Comparison of ENCODE assay signal across 23 cellular contexts in genomic region chr9:12874395-12874794, GRCh38.
"Had no signal": no experiment of that assay in that cellular context is flagged by ENCODE, and none has a peak within 500 bp of the region (broad histone marks: within the 10 kb centered on the region; RNA-seq: fewer than 3 reads in every experiment).

No MANE protein-coding gene starts in this region.

- FAIRE-seq: endothelial cell of umbilical vein, kidney, urothelium cell line had no signal

- H3K9ac ChIP-seq: neural progenitor cell had no signal

- DNase-seq: colonic mucosa; dermis blood vessel endothelial cell; foreskin fibroblast; immature natural killer cell; kidney; left cardiac atrium; left ventricle myocardium inferior; lower lobe of right lung; mesenchymal stem cell; midbrain; nucleus accumbens; ovary; right cardiac atrium; stimulated activated CD4-positive, alpha-beta T cell treated with anti-CD3 and anti-CD28 coated beads, Interleukin-2, amount 100 ng/mL, for 48 hours; stimulated activated naive CD4-positive, alpha-beta T cell treated with Interleukin-2 at 50 U/mL for 16 hours; thyroid gland had no signal

- H3K27ac ChIP-seq: colonic mucosa, left ventricle myocardium inferior, lower lobe of right lung, neural progenitor cell, ovary, suprapubic skin, thyroid gland had no signal

- H3K4me1 ChIP-seq: lower lobe of right lung, suprapubic skin, thyroid gland had no signal

- H3K36me3 ChIP-seq: colonic mucosa, left ventricle myocardium inferior, lower lobe of right lung, neural progenitor cell, ovary, suprapubic skin, thyroid gland had no signal

- ATAC-seq: esophagus mucosa; left cardiac atrium; lower lobe of right lung; natural killer cell treated with Interleukin-12 subunit alpha and Interleukin-12 subunit beta and Interleukin-15 and Interleukin-18, amount 100 ng/mL, for 72 hours; right cardiac atrium had no signal

- H3K4me3 ChIP-seq: colonic mucosa, left ventricle myocardium inferior, lower lobe of right lung, neural progenitor cell, ovary, smooth muscle cell, suprapubic skin, thyroid gland had no signal

- H3K9me3 ChIP-seq: colonic mucosa, lower lobe of right lung, ovary, suprapubic skin, thyroid gland had no signal

- H3K27me3 ChIP-seq: colonic mucosa, neural progenitor cell, ovary, suprapubic skin, thyroid gland had no signal

- H2AFZ ChIP-seq: neural progenitor cell had no signal

- H3K4me2 ChIP-seq: neural progenitor cell, smooth muscle cell had no signal
